ENCODE assay signal across 8 cellular contexts in the genomic region with DNA sequence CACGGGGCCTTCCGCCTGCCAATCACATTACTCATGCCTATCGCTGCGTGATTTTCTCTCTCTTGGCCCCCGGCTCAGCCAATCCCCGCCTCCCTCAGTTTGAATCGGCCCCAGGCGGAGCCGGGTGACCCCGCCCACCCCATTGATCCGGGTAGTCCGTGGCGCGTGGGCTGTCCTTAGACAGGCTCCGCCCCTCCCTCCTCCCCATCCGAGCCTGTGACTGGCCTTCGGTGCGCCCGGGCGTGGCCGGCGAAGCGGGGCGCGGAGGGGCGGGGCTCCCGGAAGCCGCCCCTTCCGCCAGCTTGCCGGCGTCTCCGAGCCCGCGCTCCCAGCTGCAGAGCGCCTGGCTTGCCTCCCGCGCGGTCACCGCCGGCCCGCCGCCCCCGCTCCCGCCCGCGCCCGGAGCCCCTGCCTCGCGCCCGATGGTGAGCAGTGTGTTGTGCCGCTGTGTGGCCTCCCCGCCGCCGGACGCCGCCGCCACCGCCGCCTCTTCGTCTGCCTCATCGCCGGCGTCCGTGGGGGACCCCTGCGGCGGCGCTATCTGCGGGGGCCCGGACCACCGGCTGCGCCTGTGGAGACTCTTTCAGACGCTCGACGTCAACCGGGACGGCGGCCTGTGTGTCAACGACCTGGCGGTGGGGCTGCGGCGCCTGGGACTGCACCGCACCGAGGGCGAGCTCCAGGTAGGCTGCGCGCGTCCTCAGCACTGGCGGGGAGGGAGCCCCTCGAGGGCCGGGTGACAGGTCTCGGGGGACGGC. TPM values are rescaled to one million over a fixed set of nuclear protein-coding genes. Genes with fewer than 3 reads are reported as not detected.
DNase-seq lines count a peak whose midpoint lies in the region; ATAC-seq, FAIRE-seq and TF ChIP-seq lines count a peak whose summit lies in the region.

A gene (plus strand): TSS at position 335 of the 758 bp plus-strand sequence. CDS start 88 bp downstream, at position 423.

- DNase-seq in NCI-H128 (lab: John Stamatoyannopoulos, UW; ENCODE audit: unreplicated experiment), result peak; percentile 99
- DNase-seq in activated naive CD8-positive, alpha-beta T cell treated with anti-CD3 and anti-CD28 coated beads, Interleukin-2, amount 10 ng/mL, durations not matched to agents 7 days and 5 days, result peak; percentile 100
- DNase-seq in Right ventricle myocardium inferior (ENCODE audit: missing footprints), result peak; percentile 100
- DNase-seq in pancreas, result peak; percentile 99 to 100 (median 100)
- peak; percentile 100 for DNase-seq in tibial artery

- H3K4me3 Mint-ChIP-seq in activated naive CD8-positive, alpha-beta T cell treated with anti-CD3 and anti-CD28 coated beads, Interleukin-2, amount 10 ng/mL, durations not matched to agents 7 days and 5 days, result peak within 1 kb of the TSS; percentile 94

- H3K79me2 ChIP-seq in SU-DHL-6 (ENCODE audit: insufficient read depth, low read length), result peaks cover 54% of the 10 kb centered on the region

- no peaks in the 10 kb centered on the region for H3K27me3 Mint-ChIP-seq in activated naive CD8-positive, alpha-beta T cell treated with anti-CD3 and anti-CD28 coated beads, Interleukin-2, amount 10 ng/mL, durations not matched to agents 7 days and 5 days

- peak within 1 kb of the TSS; percentile 91 for H3K27ac ChIP-seq in SU-DHL-6 (ENCODE audit: low read depth, low read length)
- H3K27ac ChIP-seq in pancreas, result peak within 1 kb of the TSS; percentile 95 to 98 (median 96)
- H3K27ac ChIP-seq in tibial artery, result peak within 1 kb of the TSS; percentile 95

- H3K36me3 Mint-ChIP-seq in activated naive CD8-positive, alpha-beta T cell treated with anti-CD3 and anti-CD28 coated beads, Interleukin-2, amount 10 ng/mL, durations not matched to agents 7 days and 5 days, result peaks cover 2% of the 10 kb centered on the region

- H3K9ac ChIP-seq in SU-DHL-6 (ENCODE audit: low read length), result peak within 1 kb of the TSS; percentile 87

- ATAC-seq in HG02678 (IDR thresholded peaks at IDR 0.05; ENCODE audit: unreplicated experiment) (peak; percentile 70), Right ventricle myocardium inferior (peak; percentile 96), pancreas (peak; percentile 89 to 94 (median 90))
- ATAC-seq in activated naive CD8-positive, alpha-beta T cell treated with anti-CD3 and anti-CD28 coated beads, Interleukin-2, amount 10 ng/mL, durations not matched to agents 7 days and 5 days (ENCODE audit: low read depth), result peak; percentile 79

- peaks cover 39% of the 10 kb centered on the region for H3K4me1 Mint-ChIP-seq in activated naive CD8-positive, alpha-beta T cell treated with anti-CD3 and anti-CD28 coated beads, Interleukin-2, amount 10 ng/mL, durations not matched to agents 7 days and 5 days

- peaks cover 32% of the 10 kb centered on the region for H3F3A ChIP-seq in SU-DHL-6 (ENCODE audit: insufficient read depth)

- no peak for FAIRE-seq in pancreas (lab: Jason Lieb, UNC)

- H3K4me3 ChIP-seq in SU-DHL-6 (ENCODE audit: insufficient read depth, low read length, poor library complexity, severe bottlenecking) (peak within 1 kb of the TSS; percentile 76), pancreas (peak within 1 kb of the TSS; percentile 64 to 97 (median 96)), tibial artery (peak within 1 kb of the TSS; percentile 89 to 98)

- intact Hi-C loops in Right ventricle myocardium inferior (cut with DNase I) (no loop called here), pancreas (cut with DNase I) (no loop called here), tibial artery (cut with DNase I; ENCODE audit: low total_unique reads) (no loop called here)

- H3K4me1 ChIP-seq in pancreas (peaks cover 24 to 37% (median 26%) of the 10 kb centered on the region in 3 donors), tibial artery (peaks cover 6 to 59% (median 48%) of the 10 kb centered on the region in 4 donors)

- H3K27ac Mint-ChIP-seq in activated naive CD8-positive, alpha-beta T cell treated with anti-CD3 and anti-CD28 coated beads, Interleukin-2, amount 10 ng/mL, durations not matched to agents 7 days and 5 days, result peak within 1 kb of the TSS; percentile 84

- peak within 1 kb of the TSS; percentile 52 for H2AFZ ChIP-seq in SU-DHL-6 (ENCODE audit: low read depth, low read length, severe bottlenecking)

- no peaks in the 10 kb centered on the region for H3K36me3 ChIP-seq in SU-DHL-6 (ENCODE audit: low read length)
- peaks cover 0 to 4% (median 0%) of the 10 kb centered on the region in 3 donors for H3K36me3 ChIP-seq in pancreas
- H3K36me3 ChIP-seq in tibial artery, result peaks cover 5 to 8% (median 7%) of the 10 kb centered on the region in 3 donors

- peak; percentile 72 for TF ChIP-seq POLR2A in GM10847 (IDR thresholded peaks at IDR 0.05; ENCODE audit: extremely low read depth, insufficient read length)

- 0% methylated on average over 77 to 92 of the region's 92 CpGs for WGBS in pancreas, 2 donors

- H3K9me3 ChIP-seq in SU-DHL-6 (ENCODE audit: insufficient read depth, low read length) (no peaks in the 10 kb centered on the region), pancreas (no peaks in the 10 kb centered on the region), tibial artery (no peaks in the 10 kb centered on the region)

- no peaks in the 10 kb centered on the region for H3K9me3 Mint-ChIP-seq in activated naive CD8-positive, alpha-beta T cell treated with anti-CD3 and anti-CD28 coated beads, Interleukin-2, amount 10 ng/mL, durations not matched to agents 7 days and 5 days

- H3K9me2 ChIP-seq in SU-DHL-6 (replicated peaks; ENCODE audit: insufficient read depth, low read length), result no peaks in the 10 kb centered on the region

- TF ChIP-seq CTCF in SU-DHL-6 (IDR thresholded peaks at IDR 0.05; ENCODE audit: insufficient read depth, low read length, poor library complexity, severe bottlenecking) (no peak), pancreas (IDR thresholded peaks at IDR 0.05) (no peak), tibial artery (IDR thresholded peaks at IDR 0.05) (no peak)

- no peaks in the 10 kb centered on the region for H4K20me1 ChIP-seq in SU-DHL-6 (ENCODE audit: low read depth, low read length)

- H3K27me3 ChIP-seq in SU-DHL-6 (ENCODE audit: low read length) (no peaks in the 10 kb centered on the region), pancreas (no peaks in the 10 kb centered on the region), tibial artery (no peaks in the 10 kb centered on the region)

- POLR2A ChIA-PET in activated naive CD8-positive, alpha-beta T cell treated with anti-CD3 and anti-CD28 coated beads, Interleukin-2, amount 10 ng/mL, durations not matched to agents 7 days and 5 days (lab: Charles Lee), result interaction anchor here (0.6 to 3.4 kb wide), 22 partner anchors 10 to 750 kb away, joined by 3 to 22 read pairs (median 4); a partner anchor contains a TSS

- peak within 1 kb of the TSS; percentile 94 for H3K4me2 ChIP-seq in SU-DHL-6 (ENCODE audit: low read depth, low read length, poor library complexity, severe bottlenecking)

RNA-seq across cellular contexts. Expression of the gene that starts here (rescaled TPM):
- total RNA-seq in activated naive CD8-positive, alpha-beta T cell treated with anti-CD3 and anti-CD28 coated beads, Interleukin-2, amount 10 ng/mL, durations not matched to agents 7 days and 5 days, result 10 to 100 TPM; 21.2 to 21.8 TPM
- total RNA-seq in Right ventricle myocardium inferior, result 5.9 TPM
- 100 to 1,000 TPM in 1 of 6 donors, 10 to 100 TPM in 3, 1 to 10 TPM in 2; 6.8 to 134 (median 12.6) TPM for total RNA-seq in pancreas
- 10 to 100 TPM; 73.6 to 82.8 TPM for polyA plus RNA-seq in pancreas

Comparison
In these comparisons a context has a peak if more than half of its experiments do, and no peak if none do; other contexts are left out.
1. Peak in every context shown above with its lines: DNase-seq, ATAC-seq, H3K4me3 ChIP-seq and H3K27ac ChIP-seq.